In the genomic region with DNA sequence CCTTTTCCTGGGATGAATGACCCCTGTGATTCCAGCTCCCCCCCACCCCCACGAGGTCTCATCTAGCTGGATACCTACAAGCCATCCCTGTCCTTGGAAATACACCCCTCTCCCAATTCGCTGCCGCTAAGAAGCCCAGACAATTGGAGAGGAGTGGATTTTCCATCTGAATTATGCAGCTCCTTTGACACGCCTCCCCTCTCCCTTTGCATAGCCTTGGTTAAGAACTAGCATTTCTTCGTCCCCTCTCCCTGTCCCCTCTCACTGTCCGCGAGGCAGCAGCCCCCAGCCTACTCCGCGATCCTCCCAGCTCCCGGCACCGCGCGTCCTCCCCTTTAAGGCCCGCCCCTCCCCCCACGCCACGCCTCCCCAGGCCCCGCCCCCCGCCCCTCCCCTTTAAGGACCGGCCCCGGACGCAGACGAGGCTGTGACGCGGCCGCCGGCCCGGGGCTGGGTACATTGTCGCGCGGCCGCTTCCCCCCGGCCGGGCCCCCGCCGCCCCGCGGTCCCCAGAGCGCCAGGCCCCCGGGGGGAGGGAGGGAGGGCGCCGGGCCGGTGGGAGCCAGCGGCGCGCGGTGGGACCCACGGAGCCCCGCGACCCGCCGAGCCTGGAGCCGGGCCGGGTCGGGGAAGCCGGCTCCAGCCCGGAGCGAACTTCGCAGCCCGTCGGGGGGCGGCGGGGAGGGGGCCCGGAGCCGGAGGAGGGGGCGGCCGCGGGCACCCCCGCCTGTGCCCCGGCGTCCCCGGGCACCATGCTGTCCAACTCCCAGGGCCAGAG, we compare ENCODE assay signal across 8 cellular contexts. TPM values are rescaled to one million over a fixed set of nuclear protein-coding genes. Genes with fewer than 3 reads are reported as not detected.
DNase-seq lines count a peak whose midpoint lies in the region; FAIRE-seq and TF ChIP-seq lines count a peak whose summit lies in the region.

A gene (plus strand): TSS at position 428 of the 778 bp plus-strand sequence. CDS start 325 bp downstream, at position 753.

- peaks cover 41% of the 10 kb centered on the region for H3K79me2 ChIP-seq in GM23248 (ENCODE audit: insufficient read depth)

- H3K27ac ChIP-seq in GM23248 (peak within 1 kb of the TSS; percentile 99), VCaP (peak within 1 kb of the TSS; percentile 81), breast epithelium (peak within 1 kb of the TSS; percentile 97 to 100), small intestine (ENCODE audit: low read depth in 1 of 2, low read length in 1 of 2) (peak within 1 kb of the TSS; percentile 93 to 98)

- H2AFZ ChIP-seq in GM23248, result peak within 1 kb of the TSS; percentile 93

- H3K4me3 ChIP-seq in GM23248, result peak within 1 kb of the TSS; percentile 93
- peak within 1 kb of the TSS; percentile 75 to 76 (median 76) for H3K4me3 ChIP-seq in breast epithelium
- peak within 1 kb of the TSS; percentile 97 for H3K4me3 ChIP-seq in small intestine (ENCODE audit: low read depth in 1 of 2, low read length in 2 of 2)

- WGBS in GM23248 (ENCODE audit: low coverage in 1 of 2, low lambda C conversion rate in 2 of 2, missing lambda C conversion rate in 2 of 2), 2 experiments, result 2 to 3% methylated on average over 19 to 39 of the region's 71 CpGs
- WGBS in small intestine, 3 donors, result 1% methylated on average over 24 to 71 of the region's 71 CpGs

- H3K4me2 ChIP-seq in GM23248 (ENCODE audit: unreplicated experiment), result peak within 1 kb of the TSS; percentile 84

- peaks cover 26% of the 10 kb centered on the region for H3F3A ChIP-seq in GM23248 (ENCODE audit: insufficient read depth)

- in situ Hi-C loops in GM23248 (cut with MboI), result no loop called here

- no peak for TF ChIP-seq POLR2A in breast epithelium (IDR thresholded peaks at IDR 0.05)

- H3K27me3 ChIP-seq in GM23248 (replicated peaks; ENCODE audit: insufficient read depth) (no peaks in the 10 kb centered on the region), breast epithelium (no peaks in the 10 kb centered on the region), small intestine (ENCODE audit: control insufficient read depth in 2 of 2, insufficient read depth in 2 of 2, low read length in 2 of 2) (no peaks in the 10 kb centered on the region)

- intact Hi-C loops in breast epithelium (cut with DNase I; ENCODE audit: low total_unique reads), result no loop called here

- TF ChIP-seq CTCF in VCaP (conservative IDR thresholded peaks at IDR 0.05) (no peak), breast epithelium (IDR thresholded peaks at IDR 0.05) (no peak)

- peak within 1 kb of the TSS; percentile 99 for H3K9ac ChIP-seq in GM23248

- no peak for FAIRE-seq in small intestine (lab: Jason Lieb, UNC)

- no peaks in the 10 kb centered on the region for H3K9me3 ChIP-seq in GM23248 (ENCODE audit: low read depth)
- no peaks in the 10 kb centered on the region for H3K9me3 ChIP-seq in breast epithelium
- no peaks in the 10 kb centered on the region for H3K9me3 ChIP-seq in small intestine (ENCODE audit: control insufficient read depth, low read depth)

- H3K4me1 ChIP-seq in GM23248 (ENCODE audit: insufficient read depth), result peaks cover 29% of the 10 kb centered on the region
- peaks cover 0 to 17% of the 10 kb centered on the region in 2 donors for H3K4me1 ChIP-seq in breast epithelium
- peaks cover 15 to 29% of the 10 kb centered on the region in 2 donors for H3K4me1 ChIP-seq in small intestine (ENCODE audit: control insufficient read depth in 2 of 2, insufficient read depth in 1 of 2, low read depth in 1 of 2, low read length in 1 of 2)

- H4K20me1 ChIP-seq in GM23248 (ENCODE audit: insufficient read depth), result peaks cover 11% of the 10 kb centered on the region

- DNase-seq in DMS79 (lab: John Stamatoyannopoulos, UW) (peak; percentile 41), GM23248 (peak; percentile 93), NCI-H1105 treated with DMSO at 0.1 percent for 48 hours (lab: John Stamatoyannopoulos, UW) (peak; percentile 59), breast epithelium (ENCODE audit: low spot score in 2 of 2) (peak; percentile 76 to 79), iPS-NIHi7 (ENCODE audit: extremely low spot score) (peak; percentile 96), small intestine (peak; percentile 72), NCI-H226 (no peak)

- H3K36me3 ChIP-seq in GM23248 (ENCODE audit: low read depth), result no peaks in the 10 kb centered on the region
- no peaks in the 10 kb centered on the region for H3K36me3 ChIP-seq in breast epithelium
- H3K36me3 ChIP-seq in small intestine (ENCODE audit: control insufficient read depth in 2 of 2, insufficient read depth in 2 of 2, low read length in 2 of 2), result no peaks in the 10 kb centered on the region

- H3K9me2 ChIP-seq in GM23248 (ENCODE audit: insufficient read depth), result no peaks in the 10 kb centered on the region

RNA-seq across cellular contexts. Expression of the gene that starts here (rescaled TPM):
- total RNA-seq in GM23248 (2014; rRNA removed; shearing (Covaris generic)), result 50.6 and 63.3 TPM in 2 replicates
- polyA plus RNA-seq in GM23248 (2016; fragmentation: Nextera tagmentation; extraction: Ambion mirVana) (7.5 and 8.8 TPM in 2 replicates), small intestine (10 to 100 TPM; 56.4 to 93.5 (median 85.0) TPM)
- total RNA-seq in breast epithelium, result 10 to 100 TPM; 47.4 to 69.2 (median 67.2) TPM
